8 cellular contexts compared by ENCODE assay signal in genomic region chr7:21543528-21544302, GRCh38. TPM values are rescaled to one million over a fixed set of nuclear protein-coding genes. Genes with fewer than 3 reads are reported as not detected.
DNase-seq lines count a peak whose midpoint lies in the region; ATAC-seq and TF ChIP-seq lines count a peak whose summit lies in the region.

No MANE protein-coding gene starts in this region.

- TF ChIP-seq POLR2A in sigmoid colon (IDR thresholded peaks at IDR 0.05): no peak

- H3K4me1 ChIP-seq in SJSA1 (replicated peaks) (peaks cover 12% of the 10 kb centered on the region), sigmoid colon (peaks cover 0 to 16% (median 15%) of the 10 kb centered on the region in 4 donors)

- intact Hi-C loops in sigmoid colon (cut with DNase I): no loop called here

- H3K9me3 ChIP-seq in SJSA1 (replicated peaks) (peaks cover 3% of the 10 kb centered on the region; the same call in 1 of the 2 replicates), sigmoid colon (no peaks in the 10 kb centered on the region)

- 6 to 9% methylated on average over 31 of the region's 31 CpGs for WGBS in sigmoid colon, 2 donors

- no peaks in the 10 kb centered on the region for H3K36me3 ChIP-seq in SJSA1
- no peaks in the 10 kb centered on the region for H3K36me3 ChIP-seq in sigmoid colon

- H3K4me3 Mint-ChIP-seq in activated T-cell treated with anti-CD3 and anti-CD28 coated beads, Interleukin-2, amount 50 U/mL, for 4 hours: peak overlapping the region; percentile 42

- TF ChIP-seq EP300 in sigmoid colon (IDR thresholded peaks at IDR 0.05): no peak

- H3K9me3 Mint-ChIP-seq in activated T-cell treated with anti-CD3 and anti-CD28 coated beads, Interleukin-2, amount 50 U/mL, for 4 hours: no peaks in the 10 kb centered on the region

- H3K27ac ChIP-seq in SJSA1 (no peak overlapping the region), sigmoid colon (peak overlapping the region in 1 of 4 donors; percentile 56)

- peaks cover 60% of the 10 kb centered on the region for H3K27me3 Mint-ChIP-seq in activated T-cell treated with anti-CD3 and anti-CD28 coated beads, Interleukin-2, amount 50 U/mL, for 4 hours (ENCODE audit: low read depth)

- no peak for TF ChIP-seq CTCF in fibroblast of villous mesenchyme (IDR thresholded peaks at IDR 0.05; ENCODE audit: insufficient read depth, low read depth, low read length)
- TF ChIP-seq CTCF in sigmoid colon (IDR thresholded peaks at IDR 0.05): no peak

- peaks cover 11% of the 10 kb centered on the region for H3K4me1 Mint-ChIP-seq in activated T-cell treated with anti-CD3 and anti-CD28 coated beads, Interleukin-2, amount 50 U/mL, for 4 hours (ENCODE audit: low read depth)

- ATAC-seq in activated T-cell treated with anti-CD3 and anti-CD28 coated beads, Interleukin-2, amount 50 U/mL, for 4 hours: peak in 1 of 2 donors; percentile 39

- no peak for DNase-seq in activated T-cell treated with anti-CD3 and anti-CD28 coated beads, Interleukin-2, amount 50 U/mL, for 4 hours
- no peak for DNase-seq in activated T-cell treated with anti-CD3 and anti-CD28 coated beads, Interleukin-2, amount 50 U/mL, for 1 hour
- DNase-seq in SJSA1 (ENCODE audit: low read depth in 1 of 2, low spot score in 2 of 2) (peak in 1 of 2 experiments; percentile 5), fibroblast of villous mesenchyme (ENCODE audit: low read depth) (peak; percentile 2), sigmoid colon (no peak), NCI-H82 treated with DMSO at 0.1 percent for 48 hours (lab: John Stamatoyannopoulos, UW; ENCODE audit: unreplicated experiment) (no peak), NCI-H187 treated with DMSO at 0.1 percent for 48 hours (lab: John Stamatoyannopoulos, UW) (no peak), hippocampal formation (lab: John Stamatoyannopoulos, UW) (no peak)

- no peaks in the 10 kb centered on the region for H3K36me3 Mint-ChIP-seq in activated T-cell treated with anti-CD3 and anti-CD28 coated beads, Interleukin-2, amount 50 U/mL, for 4 hours (ENCODE audit: insufficient read depth)

- peak overlapping the region; percentile 41 for H3K4me3 ChIP-seq in SJSA1
- peak overlapping the region; percentile 50 for H3K4me3 ChIP-seq in fibroblast of villous mesenchyme (ENCODE audit: low read depth, low read length)
- H3K4me3 ChIP-seq in sigmoid colon: peak overlapping the region; percentile 18 to 50 (median 42)

- peaks cover 23% of the 10 kb centered on the region for H3K27me3 ChIP-seq in SJSA1 (replicated peaks)
- H3K27me3 ChIP-seq in sigmoid colon: peaks cover 13 to 50% (median 23%) of the 10 kb centered on the region in 3 donors

RNA-seq across cellular contexts. Expression of gene DNAH11, which starts 0.9 kb away (rescaled TPM):
- total RNA-seq in activated T-cell treated with anti-CD3 and anti-CD28 coated beads, Interleukin-2, amount 50 U/mL, for 4 hours: under 1 TPM in 2 of 3 donors, not detected in 1; under 0.01 to 0.03 TPM
- total RNA-seq in SJSA1 (2014; rRNA removed; shearing (Covaris generic)): 3.5 and 13.1 TPM in 2 replicates
- total RNA-seq in fibroblast of villous mesenchyme (under 0.01 TPM in 2 replicates), sigmoid colon (1 to 10 TPM in 1 of 4 donors, under 1 TPM in 2, not detected in 1; under 0.01 to 1.2 (median 0.14) TPM)
- polyA plus RNA-seq in sigmoid colon: under 1 TPM in 2 of 3 donors, not detected in 1; under 0.01 to 0.13 TPM
